Comparison of ENCODE assay signal across 1 cellular context in the genomic region with DNA sequence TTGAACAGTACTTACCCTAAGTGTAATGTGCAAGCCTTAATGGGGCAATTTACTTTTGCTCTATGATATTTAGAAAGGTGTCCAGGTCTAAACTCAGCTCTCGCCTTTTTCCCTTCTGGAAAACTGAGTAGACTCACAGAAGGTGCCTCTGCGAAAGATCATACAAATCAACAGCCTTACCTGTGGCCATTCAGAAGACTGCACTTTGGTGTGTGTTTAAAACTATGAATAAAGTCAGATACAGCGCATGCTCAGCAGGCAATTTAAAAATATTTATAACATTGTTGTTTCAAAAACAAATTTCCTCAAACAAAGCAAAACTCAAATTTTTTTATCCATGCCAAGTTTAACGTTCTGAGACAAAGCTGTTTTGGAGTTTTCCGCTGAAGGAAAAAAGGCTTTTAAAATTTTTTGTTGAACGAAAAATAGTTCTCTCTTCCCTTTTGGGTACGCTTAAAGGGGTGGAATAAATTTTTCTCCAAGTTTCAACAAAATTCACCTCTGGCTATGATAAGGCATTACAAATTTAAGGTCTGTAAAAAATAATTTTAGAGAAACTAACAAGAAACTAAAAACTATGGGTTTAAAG.
TF ChIP-seq lines count a peak whose summit lies in the region.

No MANE protein-coding gene starts in this region.

TF ChIP-seq in WTC11, 78 proteins besides CTCF, POLR2A, EP300 and RAD21 (continued from another document):
- TF ChIP-seq, protein P1, sequence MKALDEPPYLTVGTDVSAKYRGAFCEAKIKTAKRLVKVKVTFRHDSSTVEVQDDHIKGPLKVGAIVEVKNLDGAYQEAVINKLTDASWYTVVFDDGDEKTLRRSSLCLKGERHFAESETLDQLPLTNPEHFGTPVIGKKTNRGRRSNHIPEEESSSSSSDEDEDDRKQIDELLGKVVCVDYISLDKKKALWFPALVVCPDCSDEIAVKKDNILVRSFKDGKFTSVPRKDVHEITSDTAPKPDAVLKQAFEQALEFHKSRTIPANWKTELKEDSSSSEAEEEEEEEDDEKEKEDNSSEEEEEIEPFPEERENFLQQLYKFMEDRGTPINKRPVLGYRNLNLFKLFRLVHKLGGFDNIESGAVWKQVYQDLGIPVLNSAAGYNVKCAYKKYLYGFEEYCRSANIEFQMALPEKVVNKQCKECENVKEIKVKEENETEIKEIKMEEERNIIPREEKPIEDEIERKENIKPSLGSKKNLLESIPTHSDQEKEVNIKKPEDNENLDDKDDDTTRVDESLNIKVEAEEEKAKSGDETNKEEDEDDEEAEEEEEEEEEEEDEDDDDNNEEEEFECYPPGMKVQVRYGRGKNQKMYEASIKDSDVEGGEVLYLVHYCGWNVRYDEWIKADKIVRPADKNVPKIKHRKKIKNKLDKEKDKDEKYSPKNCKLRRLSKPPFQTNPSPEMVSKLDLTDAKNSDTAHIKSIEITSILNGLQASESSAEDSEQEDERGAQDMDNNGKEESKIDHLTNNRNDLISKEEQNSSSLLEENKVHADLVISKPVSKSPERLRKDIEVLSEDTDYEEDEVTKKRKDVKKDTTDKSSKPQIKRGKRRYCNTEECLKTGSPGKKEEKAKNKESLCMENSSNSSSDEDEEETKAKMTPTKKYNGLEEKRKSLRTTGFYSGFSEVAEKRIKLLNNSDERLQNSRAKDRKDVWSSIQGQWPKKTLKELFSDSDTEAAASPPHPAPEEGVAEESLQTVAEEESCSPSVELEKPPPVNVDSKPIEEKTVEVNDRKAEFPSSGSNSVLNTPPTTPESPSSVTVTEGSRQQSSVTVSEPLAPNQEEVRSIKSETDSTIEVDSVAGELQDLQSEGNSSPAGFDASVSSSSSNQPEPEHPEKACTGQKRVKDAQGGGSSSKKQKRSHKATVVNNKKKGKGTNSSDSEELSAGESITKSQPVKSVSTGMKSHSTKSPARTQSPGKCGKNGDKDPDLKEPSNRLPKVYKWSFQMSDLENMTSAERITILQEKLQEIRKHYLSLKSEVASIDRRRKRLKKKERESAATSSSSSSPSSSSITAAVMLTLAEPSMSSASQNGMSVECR (CRISPR knock-in tag; IDR thresholded peaks at IDR 0.05; ENCODE audit: borderline replicate concordance): no peak
- no peak for TF ChIP-seq ZNF219 (CRISPR knock-in tag; IDR thresholded peaks at IDR 0.05; ENCODE audit: borderline replicate concordance)
- no peak for TF ChIP-seq ELF4 (CRISPR knock-in tag; IDR thresholded peaks at IDR 0.05; ENCODE audit: low read depth)
- TF ChIP-seq, protein P2, sequence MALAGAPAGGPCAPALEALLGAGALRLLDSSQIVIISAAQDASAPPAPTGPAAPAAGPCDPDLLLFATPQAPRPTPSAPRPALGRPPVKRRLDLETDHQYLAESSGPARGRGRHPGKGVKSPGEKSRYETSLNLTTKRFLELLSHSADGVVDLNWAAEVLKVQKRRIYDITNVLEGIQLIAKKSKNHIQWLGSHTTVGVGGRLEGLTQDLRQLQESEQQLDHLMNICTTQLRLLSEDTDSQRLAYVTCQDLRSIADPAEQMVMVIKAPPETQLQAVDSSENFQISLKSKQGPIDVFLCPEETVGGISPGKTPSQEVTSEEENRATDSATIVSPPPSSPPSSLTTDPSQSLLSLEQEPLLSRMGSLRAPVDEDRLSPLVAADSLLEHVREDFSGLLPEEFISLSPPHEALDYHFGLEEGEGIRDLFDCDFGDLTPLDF (CRISPR knock-in tag; IDR thresholded peaks at IDR 0.05): no peak
- TF ChIP-seq, protein P3, sequence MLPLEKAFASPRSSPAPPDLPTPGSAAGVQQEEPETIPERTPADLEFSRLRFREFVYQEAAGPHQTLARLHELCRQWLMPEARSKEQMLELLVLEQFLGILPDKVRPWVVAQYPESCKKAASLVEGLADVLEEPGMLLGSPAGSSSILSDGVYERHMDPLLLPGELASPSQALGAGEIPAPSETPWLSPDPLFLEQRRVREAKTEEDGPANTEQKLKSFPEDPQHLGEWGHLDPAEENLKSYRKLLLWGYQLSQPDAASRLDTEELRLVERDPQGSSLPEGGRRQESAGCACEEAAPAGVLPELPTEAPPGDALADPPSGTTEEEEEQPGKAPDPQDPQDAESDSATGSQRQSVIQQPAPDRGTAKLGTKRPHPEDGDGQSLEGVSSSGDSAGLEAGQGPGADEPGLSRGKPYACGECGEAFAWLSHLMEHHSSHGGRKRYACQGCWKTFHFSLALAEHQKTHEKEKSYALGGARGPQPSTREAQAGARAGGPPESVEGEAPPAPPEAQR (CRISPR knock-in tag; IDR thresholded peaks at IDR 0.05): no peak
- TF ChIP-seq NR3C1 (CRISPR knock-in tag; conservative IDR thresholded peaks at IDR 0.05; ENCODE audit: low read depth): no peak
- TF ChIP-seq RORB (CRISPR knock-in tag; IDR thresholded peaks at IDR 0.05): no peak
- TF ChIP-seq ZNF671 (CRISPR knock-in tag; IDR thresholded peaks at IDR 0.05): no peak
